13 cellular contexts compared by ENCODE assay signal in the genomic region with DNA sequence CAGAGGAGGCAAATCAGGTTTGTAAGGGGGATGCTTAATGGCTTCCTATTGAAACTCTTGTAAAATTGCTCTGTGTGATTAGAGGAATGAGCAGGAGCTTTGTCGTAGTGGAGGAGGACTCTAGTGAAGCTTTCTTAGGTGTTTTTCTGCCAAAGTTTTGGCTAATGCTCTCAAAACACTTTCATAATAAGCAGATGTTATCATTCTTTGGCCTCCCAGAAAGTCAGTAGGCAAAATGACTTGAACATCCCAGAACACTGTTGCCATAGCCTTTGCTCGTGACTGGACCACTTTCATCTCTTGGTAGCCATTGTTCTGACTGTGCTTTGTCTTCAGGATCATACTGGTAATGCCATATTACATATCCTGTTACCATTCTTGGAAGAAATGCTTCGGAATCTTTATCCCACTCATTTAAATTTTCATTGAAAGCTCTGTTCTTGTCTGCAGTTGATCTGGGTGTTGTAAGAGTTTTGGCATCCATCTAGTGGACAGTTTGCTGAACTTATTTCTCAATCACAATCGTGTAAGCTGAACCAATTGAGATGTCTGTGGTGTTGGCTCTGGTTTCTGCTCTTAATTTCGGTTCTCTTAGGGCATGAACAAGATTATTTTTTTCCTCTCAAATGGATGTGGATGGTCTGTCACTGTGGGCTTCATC.
A peak's percentile ranks its signal among the peaks of the same experiment; 100 is the strongest.
DNase-seq lines count a peak whose midpoint lies in the region; ATAC-seq, FAIRE-seq and TF ChIP-seq lines count a peak whose summit lies in the region.
"Had no signal": no experiment of that assay in that cellular context is flagged by ENCODE, and none has a peak within 500 bp of the region (broad histone marks: within the 10 kb centered on the region; RNA-seq: fewer than 3 reads in every experiment).

No MANE protein-coding gene starts in this region.

- H3K9me1 ChIP-seq in IMR-90 (ENCODE audit: insufficient read depth, low read length) = 0 out of 2 replicates have a peak, but pooled peaks cover 2% of the 10 kb centered on the region

- no peak overlapping the region for H3K23ac ChIP-seq in IMR-90 (ENCODE audit: low read depth, low read length)

- H3K14ac ChIP-seq in IMR-90 (replicated peaks; ENCODE audit: low read depth, low read length) = peak overlapping the region; percentile 36; the same call in 1 of the 2 replicates

- intact Hi-C loops in IMR-90 (cut with micrococcal nuclease) (loop anchor here (5.0 kb wide), 1 partner anchor 300 kb away; a partner anchor contains a TSS), pancreas (cut with DNase I) (no loop called here)

- H2BK15ac ChIP-seq in IMR-90 (ENCODE audit: low read depth, low read length) = 0 out of 3 replicates have a peak overlapping the region, but pooled peaks have one; percentile 4

- peak overlapping the region; percentile 46 for H3K4me2 ChIP-seq in IMR-90 (ENCODE audit: low read depth, low read length)
- H3K4me2 ChIP-seq: neural progenitor cell had no signal

- no peaks in the 10 kb centered on the region for H3K79me1 ChIP-seq in IMR-90 (ENCODE audit: low read depth in 1 of 2, low read length in 2 of 2)

- TF ChIP-seq CTCF in IMR-90 (conservative IDR thresholded peaks at IDR 0.05; ENCODE audit: low read depth, low read length) (no peak), endodermal cell (conservative IDR thresholded peaks at IDR 0.05) (peak; percentile 45), pancreas (IDR thresholded peaks at IDR 0.05) (no peak)

- no peaks in the 10 kb centered on the region for H4K20me1 ChIP-seq in IMR-90 (ENCODE audit: insufficient read depth, low read length)

- no peak overlapping the region for H3K4me3 ChIP-seq in IMR-90 (ENCODE audit: insufficient read depth, low read depth, low read length)
- H3K4me3 ChIP-seq in endodermal cell (ENCODE audit: low read length) = no peak overlapping the region
- no peak overlapping the region for H3K4me3 ChIP-seq in pancreas
- H3K4me3 ChIP-seq: neural progenitor cell had no signal

- H4K5ac ChIP-seq in IMR-90 (ENCODE audit: low read depth, low read length) = no peak overlapping the region; the same call in 1 of the 2 replicates

- H3K4me1 ChIP-seq in IMR-90 (ENCODE audit: control insufficient read depth, insufficient read depth, low read length) (peaks cover 2% of the 10 kb centered on the region), endodermal cell (ENCODE audit: control insufficient read depth, insufficient read depth, low read length) (no peaks in the 10 kb centered on the region), pancreas (peaks cover 0 to 9% (median 0%) of the 10 kb centered on the region in 3 donors)
- H3K4me1 ChIP-seq: neural progenitor cell had no signal

- TF ChIP-seq RAD21 in IMR-90 (IDR thresholded peaks at IDR 0.05; ENCODE audit: low read length) = no peak

- H2AK9ac ChIP-seq in IMR-90 (replicated peaks; ENCODE audit: low read depth, low read length, poor library complexity) = no peak overlapping the region

- H3K4me1 Mint-ChIP-seq in endodermal cell = no peaks in the 10 kb centered on the region
- H3K4me1 Mint-ChIP-seq: neural progenitor cell had no signal

- FAIRE-seq in pancreas (lab: Jason Lieb, UNC) = no peak
- FAIRE-seq: H54 had no signal

- no peak overlapping the region for H2BK5ac ChIP-seq in IMR-90 (ENCODE audit: low read depth, low read length, poor library complexity, severe bottlenecking)

- no peak overlapping the region for H3K56ac ChIP-seq in IMR-90 (ENCODE audit: extremely low read depth, insufficient read depth, low read length)

- in situ Hi-C loops in IMR-90 (cut with MboI; ENCODE audit: low sequenced_read_pairs) = no loop called here

- no peak overlapping the region for H2AFZ ChIP-seq in IMR-90 (replicated peaks; ENCODE audit: low read length, poor library complexity)
- H2AFZ ChIP-seq: neural progenitor cell had no signal

- peak overlapping the region; percentile 52; the same call in 1 of the 2 replicates for H3K18ac ChIP-seq in IMR-90 (ENCODE audit: low read depth, low read length)

- no TSS peak for BruUV-seq in IMR-90 (replicated peaks; lab: Mats Ljungman, UMichigan)

- H3K27me3 ChIP-seq in IMR-90 (ENCODE audit: control insufficient read depth, insufficient read depth, low read length) = no peaks in the 10 kb centered on the region
- H3K27me3 ChIP-seq in endodermal cell (ENCODE audit: control insufficient read depth, insufficient read depth, low read length, poor library complexity, severe bottlenecking) = no peaks in the 10 kb centered on the region
- H3K27me3 ChIP-seq in pancreas = no peaks in the 10 kb centered on the region
- H3K27me3 ChIP-seq: neural progenitor cell had no signal

- H3K36me3 Mint-ChIP-seq in endodermal cell (ENCODE audit: low read depth) = peaks cover 1% of the 10 kb centered on the region
- H3K36me3 Mint-ChIP-seq: neural progenitor cell had no signal

- H2BK120ac ChIP-seq in IMR-90 (ENCODE audit: low read depth, low read length) = peak overlapping the region; percentile 25; the same call in 1 of the 2 replicates

- CTCF ChIA-PET in IMR-90 (lab: Yijun Ruan, JAX) = interaction anchor here (0.7 kb wide), 1 partner anchor 40 kb away, joined by 4 read pairs; no protein-coding TSS in a partner anchor

- no peaks in the 10 kb centered on the region for H3K27me3 Mint-ChIP-seq in endodermal cell (ENCODE audit: insufficient read depth)

- peak overlapping the region; percentile 33; the same call in 1 of the 2 replicates for H3K27ac ChIP-seq in IMR-90 (ENCODE audit: insufficient read depth, low read length)
- H3K27ac ChIP-seq in endodermal cell (ENCODE audit: low read depth, low read length) = no peak overlapping the region
- no peak overlapping the region for H3K27ac ChIP-seq in pancreas
- H3K27ac ChIP-seq: neural progenitor cell had no signal

- H3K4ac ChIP-seq in IMR-90 (ENCODE audit: low read depth, low read length) = no peak overlapping the region; the same call in 1 of the 2 replicates

- H3K36me3 ChIP-seq in IMR-90 (ENCODE audit: control insufficient read depth, insufficient read depth, low read length) (no peaks in the 10 kb centered on the region), endodermal cell (ENCODE audit: control insufficient read depth, insufficient read depth, low read length) (no peaks in the 10 kb centered on the region), pancreas (no peaks in the 10 kb centered on the region)
- H3K36me3 ChIP-seq: neural progenitor cell had no signal

- POLR2A ChIA-PET in IMR-90 (lab: Charles Lee; ENCODE audit: unreplicated experiment) = no interaction called here

- H4K91ac ChIP-seq in IMR-90 (ENCODE audit: insufficient read depth, low read depth, low read length) = no peak overlapping the region

- peak overlapping the region; percentile 38; the same call in 1 of the 2 replicates for H2BK20ac ChIP-seq in IMR-90 (ENCODE audit: low read depth, low read length)

- H2AK5ac ChIP-seq in IMR-90 (ENCODE audit: low read depth, low read length) = peak overlapping the region; percentile 49; the same call in 1 of the 2 replicates

- H3K27ac Mint-ChIP-seq in endodermal cell = no peak overlapping the region
- H3K27ac Mint-ChIP-seq: neural progenitor cell had no signal

- WGBS in IMR-90 (ENCODE audit: extremely low coverage in 2 of 2, insufficient read length in 1 of 2), 2 experiments = no CpG with 5 or more reads among the region's 5 CpGs
- WGBS in endodermal cell (ENCODE audit: insufficient coverage in 1 of 2, insufficient read length in 1 of 2), 2 experiments = 90 to 95% methylated on average over 3 to 5 of the region's 5 CpGs
- whole genome bisulfite sequencing in pancreas, 2 donors = 87 to 90% methylated on average over 5 of the region's 5 CpGs

- ATAC-seq in IMR-90 (ENCODE audit: low read depth) = peak; percentile 52
- ATAC-seq in pancreas = peak in 3 of 4 donors; percentile 9 to 46 (median 37)
- ATAC-seq in GM18517 (IDR thresholded peaks at IDR 0.05; ENCODE audit: unreplicated experiment) = no peak

- H3K4me3 Mint-ChIP-seq in endodermal cell = no peak overlapping the region
- H3K4me3 Mint-ChIP-seq: neural progenitor cell had no signal

- dilution Hi-C loops in IMR-90 (cut with HindIII; ENCODE audit: low sequenced_read_pairs, unreplicated experiment) = no loop called here

- DNase-seq in GM04504 (ENCODE audit: low read depth) = peak; percentile 25
- DNase-seq in IMR-90 = peak; percentile 52
- no peak for DNase-seq in endodermal cell
- DNase-seq in pancreas = no peak
- no peak for DNase-seq in pons (ENCODE audit: low spot score)
- DNase-seq in A172 (ENCODE audit: low spot score) = no peak
- no peak for DNase-seq in activated naive CD4-positive, alpha-beta T cell (lab: John Stamatoyannopoulos, UW)
- DNase-seq: DMS79 treated with DMSO at 0.1 percent for 48 hours, islet precursor cell, NCI-H345 had no signal

- TF ChIP-seq POLR2A in IMR-90 (IDR thresholded peaks at IDR 0.05; ENCODE audit: low read depth, low read length) = no peak

- H3K9me3 ChIP-seq in IMR-90 (ENCODE audit: control insufficient read depth, insufficient read depth, low read length) = peaks cover 2% of the 10 kb centered on the region; the same call in 1 of the 2 replicates
- H3K9me3 ChIP-seq in endodermal cell (ENCODE audit: control insufficient read depth, low read length) = peaks cover 9% of the 10 kb centered on the region
- no peaks in the 10 kb centered on the region for H3K9me3 ChIP-seq in pancreas

- no peak overlapping the region for H4K8ac ChIP-seq in IMR-90 (ENCODE audit: low read depth in 2 of 2, low read length in 2 of 2)

- no peak overlapping the region for H3K9ac ChIP-seq in IMR-90 (ENCODE audit: low read depth, low read length)
- no peak overlapping the region for H3K9ac ChIP-seq in endodermal cell (ENCODE audit: extremely low read depth, low read length, poor library complexity, severe bottlenecking)
- H3K9ac ChIP-seq: neural progenitor cell had no signal

- H3K9me3 Mint-ChIP-seq in endodermal cell = peaks cover 13% of the 10 kb centered on the region

TF ChIP-seq in IMR-90, 13 proteins besides CTCF, POLR2A, EP300 and RAD21:
- TF ChIP-seq, protein P1, sequence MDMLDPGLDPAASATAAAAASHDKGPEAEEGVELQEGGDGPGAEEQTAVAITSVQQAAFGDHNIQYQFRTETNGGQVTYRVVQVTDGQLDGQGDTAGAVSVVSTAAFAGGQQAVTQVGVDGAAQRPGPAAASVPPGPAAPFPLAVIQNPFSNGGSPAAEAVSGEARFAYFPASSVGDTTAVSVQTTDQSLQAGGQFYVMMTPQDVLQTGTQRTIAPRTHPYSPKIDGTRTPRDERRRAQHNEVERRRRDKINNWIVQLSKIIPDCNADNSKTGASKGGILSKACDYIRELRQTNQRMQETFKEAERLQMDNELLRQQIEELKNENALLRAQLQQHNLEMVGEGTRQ (IDR thresholded peaks at IDR 0.05; ENCODE audit: low read depth, low read length) = no peak
- TF ChIP-seq BHLHE40 (IDR thresholded peaks at IDR 0.05; ENCODE audit: low read depth, low read length) = no peak
- TF ChIP-seq CEBPB (IDR thresholded peaks at IDR 0.05; ENCODE audit: low read depth, low read length) = peak; percentile 38; the same call in 1 of the 2 replicates
- TF ChIP-seq SMC3 (IDR thresholded peaks at IDR 0.05; ENCODE audit: low read depth, low read length) = no peak
- no peak for TF ChIP-seq RFX5 (IDR thresholded peaks at IDR 0.05; ENCODE audit: low read depth, low read length)
- TF ChIP-seq CHD1 (IDR thresholded peaks at IDR 0.05; ENCODE audit: low read depth, low read length) = no peak
- no peak for TF ChIP-seq NFE2L2 (IDR thresholded peaks at IDR 0.05; ENCODE audit: low read depth, low read length)

Comparison
In these comparisons a context has a peak if more than half of its experiments do, and no peak if none do; other contexts are left out.
1. DNase-seq: peak in GM04504 (single experiment) and IMR-90 (single experiment); none in endodermal cell (single experiment), pancreas (0 of 6), pons (single experiment), A172 (single experiment) and activated naive CD4-positive, alpha-beta T cell (0 of 4).